In the genomic region with DNA sequence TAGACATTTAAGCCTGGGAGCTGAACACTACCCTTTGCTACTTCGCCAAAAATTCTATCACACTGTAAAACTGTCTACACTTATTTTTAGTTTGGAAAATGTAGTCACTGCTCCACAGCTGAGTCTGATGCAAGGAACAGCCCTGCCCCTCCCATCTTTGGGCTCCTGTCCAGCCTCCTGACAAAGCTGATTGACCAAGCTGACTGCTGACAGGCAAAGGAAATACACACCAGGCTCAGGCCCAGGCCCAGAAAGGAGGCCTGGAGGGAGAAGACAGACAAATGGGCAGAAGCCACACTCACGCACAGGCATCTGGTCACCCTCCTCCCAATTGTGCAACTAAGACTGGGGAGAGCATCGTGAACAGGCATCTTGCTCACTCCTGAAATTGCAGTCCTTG, we compare ENCODE assay signal across 1 cellular context.
TF ChIP-seq lines count a peak whose summit lies in the region.

No MANE protein-coding gene starts in this region.

TF ChIP-seq in SK-N-SH treated with all-trans-retinoic acid at 6 μM for 48 hours, 23 proteins besides CTCF, POLR2A, EP300 and RAD21 (continued from another document):
- TF ChIP-seq, protein P1, sequence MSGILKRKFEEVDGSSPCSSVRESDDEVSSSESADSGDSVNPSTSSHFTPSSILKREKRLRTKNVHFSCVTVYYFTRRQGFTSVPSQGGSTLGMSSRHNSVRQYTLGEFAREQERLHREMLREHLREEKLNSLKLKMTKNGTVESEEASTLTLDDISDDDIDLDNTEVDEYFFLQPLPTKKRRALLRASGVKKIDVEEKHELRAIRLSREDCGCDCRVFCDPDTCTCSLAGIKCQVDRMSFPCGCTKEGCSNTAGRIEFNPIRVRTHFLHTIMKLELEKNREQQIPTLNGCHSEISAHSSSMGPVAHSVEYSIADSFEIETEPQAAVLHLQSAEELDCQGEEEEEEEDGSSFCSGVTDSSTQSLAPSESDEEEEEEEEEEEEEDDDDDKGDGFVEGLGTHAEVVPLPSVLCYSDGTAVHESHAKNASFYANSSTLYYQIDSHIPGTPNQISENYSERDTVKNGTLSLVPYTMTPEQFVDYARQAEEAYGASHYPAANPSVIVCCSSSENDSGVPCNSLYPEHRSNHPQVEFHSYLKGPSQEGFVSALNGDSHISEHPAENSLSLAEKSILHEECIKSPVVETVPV (CRISPR knock-in tag; IDR thresholded peaks at IDR 0.05): no peak
- TF ChIP-seq CREB5 (CRISPR knock-in tag; IDR thresholded peaks at IDR 0.05; ENCODE audit: low read depth) (no peak), BACH2 (CRISPR knock-in tag; IDR thresholded peaks at IDR 0.05; ENCODE audit: borderline replicate concordance) (no peak), ZNF565 (CRISPR knock-in tag; conservative IDR thresholded peaks at IDR 0.05; ENCODE audit: low read depth) (no peak)
